Comparison of ENCODE assay signal across 1 cellular context in genomic region chr19:9309139-9309973, GRCh38.
A peak's percentile ranks its signal among the peaks of the same experiment; 100 is the strongest.
TF ChIP-seq lines count a peak whose summit lies in the region.

TSS of gene ZNF699 (minus strand) at chr19:9309838. CDS start at chr19:9305119, 4,719 bp downstream.

TF ChIP-seq in K562, 482 proteins besides CTCF, POLR2A, EP300 and RAD21 (continued from another document and continues in another):
- no peak for TF ChIP-seq ATF1 (CRISPR knock-in tag; IDR thresholded peaks at IDR 0.05)
- TF ChIP-seq ATF1 (tag; IDR thresholded peaks at IDR 0.05) = peak; percentile 69
- no peak for TF ChIP-seq BMI1 (IDR thresholded peaks at IDR 0.05; ENCODE audit: low read length)
- no peak for TF ChIP-seq XRCC4 (IDR thresholded peaks at IDR 0.05; ENCODE audit: extremely low read depth, insufficient read depth, insufficient read length)
- peak; percentile 32; the same call in 1 of the 2 replicates for TF ChIP-seq LCOR (CRISPR knock-in tag; IDR thresholded peaks at IDR 0.05)
- peak; percentile 65; the same call in 1 of the 2 replicates for TF ChIP-seq L3MBTL2 (IDR thresholded peaks at IDR 0.05)
- TF ChIP-seq ETV5 (CRISPR knock-in tag; IDR thresholded peaks at IDR 0.05; ENCODE audit: low read depth) = peak; percentile 76
- peak; percentile 77; the same call in 1 of the 2 replicates for TF ChIP-seq PHF8 (IDR thresholded peaks at IDR 0.05; ENCODE audit: borderline replicate concordance, low read length)
- TF ChIP-seq ZNF318 (IDR thresholded peaks at IDR 0.05; ENCODE audit: borderline replicate concordance in 1 of 2, low read depth in 1 of 2) = no peak
- peak; percentile 42; the same call in 1 of the 2 replicates for TF ChIP-seq GABPB1 (CRISPR knock-in tag; IDR thresholded peaks at IDR 0.05)
- peak; percentile 87 for TF ChIP-seq POLR2G (IDR thresholded peaks at IDR 0.05; ENCODE audit: low read depth, low read length)
- no peak for TF ChIP-seq BRD4 (IDR thresholded peaks at IDR 0.05)
- peak; percentile 40; the same call in 1 of the 2 replicates for TF ChIP-seq ZNF263 (CRISPR knock-in tag; IDR thresholded peaks at IDR 0.05; ENCODE audit: borderline replicate concordance)
- TF ChIP-seq ZKSCAN1 (IDR thresholded peaks at IDR 0.05; ENCODE audit: low read depth, low read length) = no peak
- TF ChIP-seq MAZ (CRISPR knock-in tag; conservative IDR thresholded peaks at IDR 0.05 in 1 of 2, IDR thresholded peaks at IDR 0.05 in 1 of 2) = peak in 1 of 2 experiments; percentile 48; a peak in 3 of 4 replicates
- peak; percentile 52 for TF ChIP-seq SP1 (CRISPR knock-in tag; IDR thresholded peaks at IDR 0.05)
- peak; percentile 73 for TF ChIP-seq TFAP4 (CRISPR knock-in tag; IDR thresholded peaks at IDR 0.05; ENCODE audit: borderline replicate concordance)
- TF ChIP-seq DDX20 (tag; IDR thresholded peaks at IDR 0.05; ENCODE audit: low read depth) = no peak
- 0 out of 4 replicates have a peak, but pooled peaks of 1 of the 2 experiments have one; percentile 53 for TF ChIP-seq UBTF (IDR thresholded peaks at IDR 0.05; ENCODE audit: borderline replicate concordance in 1 of 2, low read depth in 2 of 2, low read length in 2 of 2)
- 0 out of 2 replicates have a peak, but pooled peaks have one; percentile 25 for TF ChIP-seq KDM2B (CRISPR knock-in tag; IDR thresholded peaks at IDR 0.05)
- TF ChIP-seq ZSCAN29 (IDR thresholded peaks at IDR 0.05) = 0 out of 2 replicates have a peak, but pooled peaks have one; percentile 26
- TF ChIP-seq POLR3A (IDR thresholded peaks at IDR 0.05; ENCODE audit: borderline replicate concordance, extremely low read depth, insufficient read depth, insufficient read length) = no peak
- TF ChIP-seq RBM25 (IDR thresholded peaks at IDR 0.05; ENCODE audit: low read depth, low read length, severe bottlenecking) = peak; percentile 45
- no peak for TF ChIP-seq ETS1 (conservative IDR thresholded peaks at IDR 0.05; ENCODE audit: control insufficient read depth, low read depth, low read length)
- TF ChIP-seq BCLAF1 (IDR thresholded peaks at IDR 0.05; ENCODE audit: borderline replicate concordance in 1 of 2, control insufficient read depth in 1 of 2, low read depth in 2 of 2, low read length in 1 of 2) = no peak
- peak; percentile 99 for TF ChIP-seq NRF1 (conservative IDR thresholded peaks at IDR 0.05 in 1 of 2, IDR thresholded peaks at IDR 0.05 in 1 of 2)
- 0 out of 2 replicates have a peak, but pooled peaks have one; percentile 6 for TF ChIP-seq CBX1 (IDR thresholded peaks at IDR 0.05; ENCODE audit: low read depth)
- TF ChIP-seq CREM (IDR thresholded peaks at IDR 0.05; ENCODE audit: low read depth) = peak; percentile 67
- peak; percentile 37 for TF ChIP-seq CXXC5 (CRISPR knock-in tag; IDR thresholded peaks at IDR 0.05)
- no peak for TF ChIP-seq E2F3 (CRISPR knock-in tag; IDR thresholded peaks at IDR 0.05)
- TF ChIP-seq PRDM10 (IDR thresholded peaks at IDR 0.05; ENCODE audit: partially characterized antibody) = peak; percentile 83
- 0 out of 2 replicates have a peak, but pooled peaks have one; percentile 16 for TF ChIP-seq USF2 (CRISPR knock-in tag; IDR thresholded peaks at IDR 0.05)
- peak; percentile 17; the same call in 1 of the 2 replicates for TF ChIP-seq MXI1 (IDR thresholded peaks at IDR 0.05; ENCODE audit: low read depth, low read length)
- 0 out of 4 replicates have a peak, but pooled peaks of 1 of the 2 experiments have one; percentile 18 for TF ChIP-seq RCOR1 (IDR thresholded peaks at IDR 0.05; ENCODE audit: borderline replicate concordance in 1 of 2, low read depth in 2 of 2, low read length in 2 of 2)
